In the genomic region with DNA sequence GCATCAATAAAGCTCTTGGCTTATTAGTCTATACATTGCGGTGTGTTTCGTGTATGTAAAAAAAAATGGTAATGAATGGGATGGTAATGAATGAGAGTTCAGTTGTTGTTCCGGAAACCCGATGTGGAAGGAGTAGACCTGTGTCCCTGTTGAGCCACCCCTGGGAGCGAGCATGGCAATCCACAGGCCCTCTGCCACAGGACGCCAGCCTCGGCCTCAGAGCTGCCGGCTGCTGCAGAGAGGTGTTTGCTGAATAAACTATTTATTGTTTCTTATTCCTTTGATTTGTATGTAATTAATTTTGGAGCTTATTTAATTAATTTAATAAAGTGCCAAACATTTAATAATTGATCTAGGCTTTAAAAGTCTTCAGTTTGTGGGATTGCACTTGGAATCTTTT, we compare ENCODE assay signal across 23 cellular contexts. TPM values are rescaled to one million over a fixed set of nuclear protein-coding genes. Genes with fewer than 3 reads are reported as not detected.
DNase-seq lines count a peak whose midpoint lies in the region; ATAC-seq and TF ChIP-seq lines count a peak whose summit lies in the region.
"Had no signal": no experiment of that assay in that cellular context is flagged by ENCODE, and none has a peak within 500 bp of the region (broad histone marks: within the 10 kb centered on the region; RNA-seq: fewer than 3 reads in every experiment).

No MANE protein-coding gene starts in this region.

- H3K4me1 Mint-ChIP-seq in T-helper 2 cell treated with Interferon-gamma antibody and Interleukin-4, amounts not matched to agents 5 μg/mL and 100 μg/mL, for 36 hours (ENCODE audit: low read depth) = peaks cover 8% of the 10 kb centered on the region
- H3K4me1 Mint-ChIP-seq in CD14-positive monocyte (peaks cover 10% of the 10 kb centered on the region), natural killer cell (peaks cover 63 to 64% of the 10 kb centered on the region in 2 donors)

- H3K4me3 ChIP-seq in upper lobe of right lung = no peak overlapping the region
- H3K4me3 ChIP-seq: HAP-1 had no signal

- H3K4me3 Mint-ChIP-seq in T-helper 2 cell treated with Interferon-gamma antibody and Interleukin-4, amounts not matched to agents 5 μg/mL and 100 μg/mL, for 36 hours = no peak overlapping the region
- no peak overlapping the region for H3K4me3 Mint-ChIP-seq in CD14-positive monocyte
- H3K4me3 Mint-ChIP-seq in natural killer cell = no peak overlapping the region
- H3K4me3 Mint-ChIP-seq: IgD-negative memory B cell had no signal

- H3K27me3 ChIP-seq in upper lobe of right lung = no peaks in the 10 kb centered on the region

- no peaks in the 10 kb centered on the region for H3K9me3 Mint-ChIP-seq in T-helper 2 cell treated with Interferon-gamma antibody and Interleukin-4, amounts not matched to agents 5 μg/mL and 100 μg/mL, for 36 hours
- H3K9me3 Mint-ChIP-seq in CD14-positive monocyte (peaks cover 0 to under 1% (median 0%) of the 10 kb centered on the region in 7 donors), natural killer cell (no peaks in the 10 kb centered on the region)
- H3K9me3 Mint-ChIP-seq: CD4-positive, CD25-positive, alpha-beta regulatory T cell; IgD-negative memory B cell had no signal

- peaks cover 52% of the 10 kb centered on the region for H3K36me3 Mint-ChIP-seq in T-helper 2 cell treated with Interferon-gamma antibody and Interleukin-4, amounts not matched to agents 5 μg/mL and 100 μg/mL, for 36 hours (ENCODE audit: low read depth)
- H3K36me3 Mint-ChIP-seq in CD14-positive monocyte = peaks cover 82 to 88% of the 10 kb centered on the region in 2 donors
- H3K36me3 Mint-ChIP-seq in natural killer cell = peaks cover 18% of the 10 kb centered on the region

- DNase-seq in T-helper 2 cell treated with Interferon-gamma antibody and Interleukin-4, amounts not matched to agents 5 μg/mL and 100 μg/mL, for 36 hours (ENCODE audit: low spot score) = no peak
- DNase-seq in T-helper 2 cell (no peak), CD14-positive monocyte (ENCODE audit: low spot score) (no peak), RWPE1 (ENCODE audit: low spot score) (no peak), natural killer cell (no peak), upper lobe of right lung (no peak), Right ventricle myocardium inferior (ENCODE audit: missing footprints) (no peak)
- DNase-seq: 8988T; Caco-2; CD4-positive, CD25-positive, alpha-beta regulatory T cell; GF-D8; MM.1S; NCI-H1105; NCI-H2081 treated with DMSO at 0.1 percent for 48 hours; NCI-H774; OCI-M1; SIG-M5 had no signal

- peaks cover 19% of the 10 kb centered on the region for H3K4me1 ChIP-seq in upper lobe of right lung
- H3K4me1 ChIP-seq: Caco-2 had no signal

- CTCF ChIA-PET in RWPE1 (lab: Yijun Ruan, JAX) = interaction anchor here (0.7 kb wide), 1 partner anchor 10 kb away, joined by 3 read pairs; no protein-coding TSS in a partner anchor

- TF ChIP-seq CTCF in CD14-positive monocyte (IDR thresholded peaks at IDR 0.05) (no peak), RWPE1 (conservative IDR thresholded peaks at IDR 0.05; ENCODE audit: low read depth) (no peak), natural killer cell (IDR thresholded peaks at IDR 0.05) (no peak), upper lobe of right lung (IDR thresholded peaks at IDR 0.05) (no peak)

- H3K9me3 ChIP-seq in upper lobe of right lung = no peaks in the 10 kb centered on the region
- H3K9me3 ChIP-seq: Caco-2, HAP-1 had no signal

- ATAC-seq in natural killer cell (no peak), upper lobe of right lung (no peak), GM21528 (IDR thresholded peaks at IDR 0.05; ENCODE audit: low FRiP score, unreplicated experiment) (no peak), Right ventricle myocardium inferior (no peak)

- intact Hi-C loops in CD14-positive monocyte (cut with micrococcal nuclease) = no loop called here
- intact Hi-C loops in natural killer cell (cut with micrococcal nuclease) = no loop called here
- intact Hi-C loops in upper lobe of right lung (cut with DNase I) = no loop called here
- intact Hi-C loops in Right ventricle myocardium inferior (cut with DNase I) = no loop called here

- peaks cover 93% of the 10 kb centered on the region for H3K36me3 ChIP-seq in upper lobe of right lung

- H3K27ac ChIP-seq in RWPE1 = peak overlapping the region; percentile 46
- H3K27ac ChIP-seq in upper lobe of right lung = no peak overlapping the region

- peak overlapping the region; percentile 6 for H3K27ac Mint-ChIP-seq in T-helper 2 cell treated with Interferon-gamma antibody and Interleukin-4, amounts not matched to agents 5 μg/mL and 100 μg/mL, for 36 hours
- H3K27ac Mint-ChIP-seq in CD14-positive monocyte = peak overlapping the region in 5 of 7 donors; percentile 10 to 76 (median 49)
- H3K27ac Mint-ChIP-seq in natural killer cell = peak overlapping the region; percentile 70 to 97

- no peaks in the 10 kb centered on the region for H3K27me3 Mint-ChIP-seq in T-helper 2 cell treated with Interferon-gamma antibody and Interleukin-4, amounts not matched to agents 5 μg/mL and 100 μg/mL, for 36 hours (ENCODE audit: low read depth)
- H3K27me3 Mint-ChIP-seq in CD14-positive monocyte (ENCODE audit: low read depth in 3 of 3) (peaks cover 0 to 1% (median 0%) of the 10 kb centered on the region in 3 donors), natural killer cell (ENCODE audit: low read depth in 2 of 2) (no peaks in the 10 kb centered on the region)
- H3K27me3 Mint-ChIP-seq: CD4-positive, CD25-positive, alpha-beta regulatory T cell; IgD-negative memory B cell had no signal

- POLR2A ChIA-PET in RWPE1 (lab: Yijun Ruan, JAX; ENCODE audit: low non-redundant PET) = no interaction called here

RNA-seq across cellular contexts. Expression of a gene that starts 15.5 kb away (rescaled TPM):
- 10 to 100 TPM; 16.0 to 20.7 TPM for polyA plus RNA-seq in CD14-positive monocyte
- total RNA-seq in natural killer cell = 100 to 1,000 TPM; 131 to 169 (median 139) TPM
- 42.1 TPM for total RNA-seq in upper lobe of right lung
- 41.8 TPM for total RNA-seq in Right ventricle myocardium inferior

RNA-seq across cellular contexts. Expression of a gene that starts 15.6 kb away (rescaled TPM):
- polyA plus RNA-seq in CD14-positive monocyte = 100 to 1,000 TPM; 660 to 828 TPM
- 100 to 1,000 TPM; 716 to 896 (median 795) TPM for total RNA-seq in natural killer cell
- 794 TPM for total RNA-seq in upper lobe of right lung
- 752 TPM for total RNA-seq in Right ventricle myocardium inferior

RNA-seq across cellular contexts. Expression of a gene that starts 24.1 kb away (rescaled TPM):
- not detected for polyA plus RNA-seq in CD14-positive monocyte
- total RNA-seq in natural killer cell (not detected), upper lobe of right lung (not detected), Right ventricle myocardium inferior (not detected)
- total RNA-seq: Caco-2; CD4-positive, CD25-positive, alpha-beta regulatory T cell; LHCN-M2; NCI-H460 had no signal
- polyA plus RNA-seq: AG04450; CD4-positive, CD25-positive, alpha-beta regulatory T cell; IgD-negative memory B cell had no signal

Comparison
In these comparisons a context has a peak if more than half of its experiments do, and no peak if none do; other contexts are left out.
1. H3K27ac Mint-ChIP-seq: peak in every context shown above with its lines; median percentile 84 in natural killer cell; 49 in CD14-positive monocyte; 6 in T-helper 2 cell treated with Interferon-gamma antibody and Interleukin-4, amounts not matched to agents 5 μg/mL and 100 μg/mL, for 36 hours.